8 cellular contexts compared by ENCODE assay signal in the genomic region with DNA sequence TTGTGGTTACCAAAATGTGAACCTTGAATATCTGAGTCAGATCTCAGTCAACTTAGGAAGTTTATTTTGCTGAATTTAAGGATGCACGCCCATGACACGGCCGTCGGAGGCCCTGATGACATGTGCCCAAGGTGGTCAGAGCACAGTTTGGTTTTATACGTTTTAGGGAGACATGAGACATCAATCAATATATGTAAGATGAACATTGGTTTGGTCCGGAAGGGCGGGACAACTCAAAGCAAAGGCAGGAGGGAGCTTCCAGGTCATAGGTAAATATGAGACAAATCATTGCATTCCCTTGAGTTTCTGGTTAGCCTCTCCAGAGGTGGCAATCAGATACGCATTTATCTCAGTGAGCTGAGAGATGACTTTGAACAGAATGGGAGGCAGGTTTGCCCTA. TPM values are rescaled to one million over a fixed set of nuclear protein-coding genes. Genes with fewer than 3 reads are reported as not detected.
DNase-seq lines count a peak whose midpoint lies in the region; ATAC-seq and TF ChIP-seq lines count a peak whose summit lies in the region.

No MANE protein-coding gene starts in this region.

- H3K4me3 ChIP-seq in WI38 (ENCODE audit: low read depth, low read length), result peak overlapping the region; percentile 98

- TF ChIP-seq CTCF in WI38 (IDR thresholded peaks at IDR 0.05; ENCODE audit: low read depth, low read length) (no peak), glutamatergic neuron (IDR thresholded peaks at IDR 0.05; ENCODE audit: partially characterized antibody, unreplicated experiment) (no peak)

- peaks cover 9% of the 10 kb centered on the region for H3K9me3 Mint-ChIP-seq in glutamatergic neuron (ENCODE audit: unreplicated experiment)
- peaks cover 0 to 2% of the 10 kb centered on the region in 2 donors for H3K9me3 Mint-ChIP-seq in stimulated activated naive B cell treated with anti-CD40 and anti-IgM and Interleukin-4, amounts not matched to agents 10 μg/mL and 1 μg/mL and 100 μg/mL, for 72 hours

- peak overlapping the region; percentile 92 for H3K4me3 Mint-ChIP-seq in glutamatergic neuron (ENCODE audit: unreplicated experiment)
- H3K4me3 Mint-ChIP-seq in stimulated activated naive B cell treated with anti-CD40 and anti-IgM and Interleukin-4, amounts not matched to agents 10 μg/mL and 1 μg/mL and 100 μg/mL, for 72 hours, result peak overlapping the region; percentile 94 to 98

- H3K27ac Mint-ChIP-seq in glutamatergic neuron (ENCODE audit: unreplicated experiment), result peak overlapping the region; percentile 93
- peak overlapping the region; percentile 95 for H3K27ac Mint-ChIP-seq in stimulated activated naive B cell treated with anti-CD40 and anti-IgM and Interleukin-4, amounts not matched to agents 10 μg/mL and 1 μg/mL and 100 μg/mL, for 72 hours

- peaks cover 4% of the 10 kb centered on the region for H3K36me3 Mint-ChIP-seq in glutamatergic neuron (ENCODE audit: unreplicated experiment)
- peaks cover 0 to 9% of the 10 kb centered on the region in 2 donors for H3K36me3 Mint-ChIP-seq in stimulated activated naive B cell treated with anti-CD40 and anti-IgM and Interleukin-4, amounts not matched to agents 10 μg/mL and 1 μg/mL and 100 μg/mL, for 72 hours

- peak; percentile 23 for DNase-seq in DMS53 (lab: John Stamatoyannopoulos, UW)
- no peak for DNase-seq in DMS53 treated with DMSO at 0.1 percent for 48 hours (lab: John Stamatoyannopoulos, UW; ENCODE audit: unreplicated experiment)
- DNase-seq in glutamatergic neuron, result no peak
- DNase-seq in stimulated activated naive B cell treated with anti-CD40 and anti-IgM and Interleukin-4, amounts not matched to agents 10 μg/mL and 1 μg/mL and 100 μg/mL, for 72 hours, result no peak
- DNase-seq in foreskin melanocyte, result no peak

- ATAC-seq in stimulated activated naive B cell treated with anti-CD40 and anti-IgM and Interleukin-4, amounts not matched to agents 10 μg/mL and 1 μg/mL and 100 μg/mL, for 72 hours (replicated peaks), result no peak
- ATAC-seq in HG02938 (IDR thresholded peaks at IDR 0.05; ENCODE audit: unreplicated experiment) (no peak), GM21723 (IDR thresholded peaks at IDR 0.05; ENCODE audit: unreplicated experiment) (no peak)

- H3K27me3 Mint-ChIP-seq in glutamatergic neuron (ENCODE audit: unreplicated experiment), result peaks cover 2% of the 10 kb centered on the region
- peaks cover 15 to 16% of the 10 kb centered on the region in 2 donors for H3K27me3 Mint-ChIP-seq in stimulated activated naive B cell treated with anti-CD40 and anti-IgM and Interleukin-4, amounts not matched to agents 10 μg/mL and 1 μg/mL and 100 μg/mL, for 72 hours

- peaks cover 15% of the 10 kb centered on the region for H3K4me1 Mint-ChIP-seq in glutamatergic neuron (ENCODE audit: low read depth, unreplicated experiment)
- H3K4me1 Mint-ChIP-seq in stimulated activated naive B cell treated with anti-CD40 and anti-IgM and Interleukin-4, amounts not matched to agents 10 μg/mL and 1 μg/mL and 100 μg/mL, for 72 hours, result peaks cover 19 to 42% of the 10 kb centered on the region in 2 donors

RNA-seq across cellular contexts. Expression of a gene that starts 1.0 kb away (rescaled TPM):
- total RNA-seq in glutamatergic neuron (ENCODE audit: unreplicated experiment), result 124 TPM

RNA-seq across cellular contexts. Expression of a gene that starts 29.5 kb away (rescaled TPM):
- total RNA-seq in glutamatergic neuron (ENCODE audit: unreplicated experiment), result not detected
